Comparison of ENCODE assay signal across 9 cellular contexts in the genomic region with DNA sequence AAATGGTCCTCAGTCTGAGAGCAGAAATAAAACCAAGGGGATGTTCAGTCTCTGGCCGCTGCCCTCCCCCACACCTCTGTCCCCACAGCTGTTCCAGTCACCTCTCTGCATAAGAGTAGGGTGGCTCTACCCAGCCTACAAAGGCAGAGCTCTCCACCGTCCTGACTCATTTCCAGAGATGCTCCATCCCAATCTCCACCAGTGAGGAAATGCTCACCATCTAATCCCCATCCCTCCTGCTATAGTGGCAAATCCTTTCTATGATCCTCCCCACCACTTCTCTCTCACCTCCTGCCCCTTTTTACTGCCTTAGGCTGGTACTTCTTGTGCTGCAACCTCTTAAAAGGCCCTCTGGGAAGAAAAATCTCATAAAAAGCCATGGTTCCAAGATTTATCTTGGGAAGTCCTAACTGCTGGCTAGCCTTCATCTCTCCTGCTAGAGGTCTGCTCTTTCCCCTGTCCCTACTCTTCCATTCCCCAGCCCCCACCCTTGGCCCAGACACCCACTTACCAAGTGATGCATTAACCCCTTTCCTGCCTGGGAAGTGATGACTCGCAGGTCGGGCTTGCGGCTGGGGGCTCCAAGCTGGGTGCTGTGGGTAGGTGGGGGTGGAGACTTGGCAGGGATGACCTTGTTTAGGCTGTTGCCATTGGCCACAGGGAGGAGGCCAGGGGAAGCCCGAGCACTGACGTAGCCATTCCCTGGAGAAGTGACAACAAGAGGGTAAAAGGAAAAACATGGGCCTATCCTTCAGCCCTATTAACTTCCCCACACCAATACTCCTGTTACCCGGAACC. TPM values are rescaled to one million over a fixed set of nuclear protein-coding genes. Genes with fewer than 3 reads are reported as not detected.
DNase-seq lines count a peak whose midpoint lies in the region; ATAC-seq, FAIRE-seq and TF ChIP-seq lines count a peak whose summit lies in the region.
"Had no signal": no experiment of that assay in that cellular context is flagged by ENCODE, and none has a peak within 500 bp of the region (broad histone marks: within the 10 kb centered on the region; RNA-seq: fewer than 3 reads in every experiment).

No MANE protein-coding gene starts in this region.

- intact Hi-C loops in thyroid gland (cut with DNase I), result no loop called here

- peaks cover 52% of the 10 kb centered on the region for H3K4me1 Mint-ChIP-seq in activated T-cell treated with anti-CD3 and anti-CD28 coated beads, Interleukin-2, amount 50 U/mL, for 72 hours (ENCODE audit: low read depth)
- peaks cover 47% of the 10 kb centered on the region for H3K4me1 Mint-ChIP-seq in activated naive CD8-positive, alpha-beta T cell treated with anti-CD3 and anti-CD28 coated beads, Interleukin-2, amount 50 U/mL, for 24 hours
- peaks cover 26 to 33% of the 10 kb centered on the region in 2 donors for H3K4me1 Mint-ChIP-seq in immature natural killer cell

- H3K27ac ChIP-seq in thyroid gland, result peak overlapping the region in 2 of 3 donors; percentile 13 to 64

- FAIRE-seq in GM12891 (lab: Jason Lieb, UNC), result no peak
- FAIRE-seq: G401.6 had no signal

- H3K27ac Mint-ChIP-seq in activated T-cell treated with anti-CD3 and anti-CD28 coated beads, Interleukin-2, amount 50 U/mL, for 72 hours, result no peak overlapping the region
- H3K27ac Mint-ChIP-seq in activated naive CD8-positive, alpha-beta T cell treated with anti-CD3 and anti-CD28 coated beads, Interleukin-2, amount 50 U/mL, for 24 hours, result peak overlapping the region; percentile 56
- H3K27ac Mint-ChIP-seq in immature natural killer cell, result peak overlapping the region in 5 of 6 donors; percentile 26 to 74 (median 56)

- DNase-seq in activated T-cell treated with anti-CD3 and anti-CD28 coated beads, Interleukin-2, amount 50 U/mL, for 72 hours, result peak; percentile 62 to 68
- DNase-seq in activated T-cell treated with anti-CD3 and anti-CD28 coated beads for 4 hours (no peak), immature natural killer cell (no peak), thyroid gland (no peak), NCI-H2029 (lab: John Stamatoyannopoulos, UW) (no peak), GM12891 (ENCODE audit: insufficient read length, low spot score) (no peak)
- peak; percentile 70 for DNase-seq in activated naive CD8-positive, alpha-beta T cell treated with anti-CD3 and anti-CD28 coated beads, Interleukin-2, amount 50 U/mL, for 24 hours
- no peak for DNase-seq in activated CD4-positive, CD25-positive, alpha-beta regulatory T cell (lab: John Stamatoyannopoulos, UW)

- WGBS in thyroid gland, 2 donors, result 57 to 70% methylated on average over 8 of the region's 8 CpGs

- peaks cover 76 to 88% of the 10 kb centered on the region in 2 donors for H3K36me3 ChIP-seq in thyroid gland

- peak overlapping the region; percentile 42 to 59 for H3K4me3 Mint-ChIP-seq in activated T-cell treated with anti-CD3 and anti-CD28 coated beads, Interleukin-2, amount 50 U/mL, for 72 hours
- no peak overlapping the region for H3K4me3 Mint-ChIP-seq in activated naive CD8-positive, alpha-beta T cell treated with anti-CD3 and anti-CD28 coated beads, Interleukin-2, amount 50 U/mL, for 24 hours
- H3K4me3 Mint-ChIP-seq in immature natural killer cell, result no peak overlapping the region

- peaks cover 9 to 28% of the 10 kb centered on the region in 2 donors for H3K4me1 ChIP-seq in thyroid gland

- H3K36me3 Mint-ChIP-seq in activated T-cell treated with anti-CD3 and anti-CD28 coated beads, Interleukin-2, amount 50 U/mL, for 72 hours (ENCODE audit: insufficient read depth in 2 of 2), result peaks cover 17 to 46% of the 10 kb centered on the region in 2 donors
- H3K36me3 Mint-ChIP-seq in activated naive CD8-positive, alpha-beta T cell treated with anti-CD3 and anti-CD28 coated beads, Interleukin-2, amount 50 U/mL, for 24 hours (ENCODE audit: low read depth), result peaks cover 49% of the 10 kb centered on the region
- peaks cover 31 to 73% (median 47%) of the 10 kb centered on the region in 3 donors for H3K36me3 Mint-ChIP-seq in immature natural killer cell

- no peaks in the 10 kb centered on the region for H3K27me3 Mint-ChIP-seq in activated T-cell treated with anti-CD3 and anti-CD28 coated beads, Interleukin-2, amount 50 U/mL, for 72 hours (ENCODE audit: low read depth)
- H3K27me3 Mint-ChIP-seq in activated naive CD8-positive, alpha-beta T cell treated with anti-CD3 and anti-CD28 coated beads, Interleukin-2, amount 50 U/mL, for 24 hours, result no peaks in the 10 kb centered on the region
- peaks cover 35 to 49% (median 36%) of the 10 kb centered on the region in 3 donors for H3K27me3 Mint-ChIP-seq in immature natural killer cell (ENCODE audit: low read depth in 3 of 3)

- no peaks in the 10 kb centered on the region for H3K9me3 ChIP-seq in thyroid gland

- no peak for TF ChIP-seq POLR2A in thyroid gland (IDR thresholded peaks at IDR 0.05)
- no peak for TF ChIP-seq POLR2A in GM12891 (IDR thresholded peaks at IDR 0.05; ENCODE audit: low read depth, low read length)

- H3K27me3 ChIP-seq in thyroid gland, result no peaks in the 10 kb centered on the region

- no peaks in the 10 kb centered on the region for H3K9me3 Mint-ChIP-seq in activated T-cell treated with anti-CD3 and anti-CD28 coated beads, Interleukin-2, amount 50 U/mL, for 72 hours
- H3K9me3 Mint-ChIP-seq in activated naive CD8-positive, alpha-beta T cell treated with anti-CD3 and anti-CD28 coated beads, Interleukin-2, amount 50 U/mL, for 24 hours, result no peaks in the 10 kb centered on the region
- no peaks in the 10 kb centered on the region for H3K9me3 Mint-ChIP-seq in immature natural killer cell

- ATAC-seq in activated T-cell treated with anti-CD3 and anti-CD28 coated beads, Interleukin-2, amount 50 U/mL, for 72 hours (replicated peaks in 1 of 2), result peak; percentile 39 to 54
- ATAC-seq in activated naive CD8-positive, alpha-beta T cell treated with anti-CD3 and anti-CD28 coated beads, Interleukin-2, amount 50 U/mL, for 24 hours, result peak; percentile 67

- H3K4me3 ChIP-seq in thyroid gland (replicated peaks in 1 of 3), result no peak overlapping the region

- no peak for TF ChIP-seq CTCF in thyroid gland (IDR thresholded peaks at IDR 0.05)

TF ChIP-seq in GM12891, 5 proteins besides CTCF, POLR2A, EP300 and RAD21:
- TF ChIP-seq POU2F2 (IDR thresholded peaks at IDR 0.05; ENCODE audit: low read depth, low read length), result no peak
- no peak for TF ChIP-seq POLR2AphosphoS5 (IDR thresholded peaks at IDR 0.05; ENCODE audit: low read depth, low read length)
- TF ChIP-seq PAX5 (IDR thresholded peaks at IDR 0.05; ENCODE audit: insufficient read depth, low read length, severe bottlenecking), result no peak
- TF ChIP-seq SPI1 (IDR thresholded peaks at IDR 0.05; ENCODE audit: low read depth, low read length), result no peak
- TF ChIP-seq TAF1 (IDR thresholded peaks at IDR 0.05; ENCODE audit: low read depth, low read length), result no peak

RNA-seq across cellular contexts. Expression of a gene that starts 23.9 kb away (rescaled TPM):
- total RNA-seq in activated T-cell treated with anti-CD3 and anti-CD28 coated beads, Interleukin-2, amount 50 U/mL, for 72 hours, result 10 to 100 TPM; 73.3 to 86.8 TPM
- polyA plus RNA-seq in immature natural killer cell, result 10 to 100 TPM in 1 of 3 donors, 1 to 10 TPM in 2; 5.0 to 22.8 (median 6.0) TPM
- total RNA-seq in thyroid gland, result 10 to 100 TPM; 26.4 to 80.6 (median 32.0) TPM
- 23.8 TPM for polyA plus RNA-seq in GM12891 (2012; ENCODE audit: low read depth, missing spikeins)

Comparison
In these comparisons a context has a peak if more than half of its experiments do, and no peak if none do; other contexts are left out.
1. DNase-seq: peak in activated T-cell treated with anti-CD3 and anti-CD28 coated beads, Interleukin-2, amount 50 U/mL, for 72 hours (2 of 2) and activated naive CD8-positive, alpha-beta T cell treated with anti-CD3 and anti-CD28 coated beads, Interleukin-2, amount 50 U/mL, for 24 hours (single experiment); none in activated T-cell treated with anti-CD3 and anti-CD28 coated beads for 4 hours (single experiment), immature natural killer cell (0 of 3), thyroid gland (0 of 2), NCI-H2029 (single experiment), GM12891 (single experiment) and activated CD4-positive, CD25-positive, alpha-beta regulatory T cell (0 of 4).
2. H3K4me3 Mint-ChIP-seq: peak in activated T-cell treated with anti-CD3 and anti-CD28 coated beads, Interleukin-2, amount 50 U/mL, for 72 hours (2 of 2); none in activated naive CD8-positive, alpha-beta T cell treated with anti-CD3 and anti-CD28 coated beads, Interleukin-2, amount 50 U/mL, for 24 hours (single experiment) and immature natural killer cell (0 of 5).